Comparison of ENCODE assay signal across 1 cellular context in the genomic region with DNA sequence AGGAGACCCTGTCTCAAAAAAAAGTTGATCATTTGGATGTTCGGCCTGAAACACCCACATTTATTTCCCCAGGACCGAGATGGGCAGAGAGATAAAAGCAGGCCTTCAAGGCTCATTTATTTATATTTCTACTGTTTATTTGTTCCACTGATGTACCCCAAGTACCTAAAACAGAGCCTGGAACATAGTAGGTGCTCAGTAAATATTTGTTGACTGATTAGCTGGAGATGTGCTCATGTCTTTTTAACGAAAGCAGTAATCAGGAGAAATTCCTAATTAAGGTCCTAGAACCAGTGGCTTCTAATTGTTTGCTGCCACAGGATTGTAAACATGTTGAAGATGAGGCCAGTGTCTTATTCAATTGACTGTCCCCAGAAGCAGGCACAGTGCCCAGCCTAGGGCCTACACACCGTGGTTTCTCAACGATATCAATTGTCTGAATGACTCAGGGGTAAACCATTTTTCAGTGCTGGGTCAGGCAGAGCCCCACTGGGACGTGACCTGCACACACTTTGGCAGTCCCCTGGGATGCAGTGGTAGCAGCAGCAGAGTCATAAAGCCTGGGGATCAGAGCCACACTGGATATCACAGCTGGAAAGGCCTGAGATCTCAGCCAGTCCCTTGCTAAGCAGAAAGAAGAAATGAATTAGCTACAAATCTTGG.
TF ChIP-seq lines count a peak whose summit lies in the region.

No MANE protein-coding gene starts in this region.

TF ChIP-seq in A549, 52 proteins besides CTCF, POLR2A, EP300 and RAD21 (continued from another document):
- TF ChIP-seq, protein P1, sequence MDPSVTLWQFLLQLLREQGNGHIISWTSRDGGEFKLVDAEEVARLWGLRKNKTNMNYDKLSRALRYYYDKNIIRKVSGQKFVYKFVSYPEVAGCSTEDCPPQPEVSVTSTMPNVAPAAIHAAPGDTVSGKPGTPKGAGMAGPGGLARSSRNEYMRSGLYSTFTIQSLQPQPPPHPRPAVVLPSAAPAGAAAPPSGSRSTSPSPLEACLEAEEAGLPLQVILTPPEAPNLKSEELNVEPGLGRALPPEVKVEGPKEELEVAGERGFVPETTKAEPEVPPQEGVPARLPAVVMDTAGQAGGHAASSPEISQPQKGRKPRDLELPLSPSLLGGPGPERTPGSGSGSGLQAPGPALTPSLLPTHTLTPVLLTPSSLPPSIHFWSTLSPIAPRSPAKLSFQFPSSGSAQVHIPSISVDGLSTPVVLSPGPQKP (IDR thresholded peaks at IDR 0.05; ENCODE audit: low read depth, low read length): no peak
- 0 out of 2 replicates have a peak, but pooled peaks have one; percentile 13 for TF ChIP-seq NFE2L2 (conservative IDR thresholded peaks at IDR 0.05; ENCODE audit: low read length)
- TF ChIP-seq, protein P2, sequence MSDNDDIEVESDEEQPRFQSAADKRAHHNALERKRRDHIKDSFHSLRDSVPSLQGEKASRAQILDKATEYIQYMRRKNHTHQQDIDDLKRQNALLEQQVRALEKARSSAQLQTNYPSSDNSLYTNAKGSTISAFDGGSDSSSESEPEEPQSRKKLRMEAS (IDR thresholded peaks at IDR 0.05): peak; percentile 54; the same call in 1 of the 2 replicates
